Comparison of ENCODE assay signal across 37 cellular contexts in the genomic region with DNA sequence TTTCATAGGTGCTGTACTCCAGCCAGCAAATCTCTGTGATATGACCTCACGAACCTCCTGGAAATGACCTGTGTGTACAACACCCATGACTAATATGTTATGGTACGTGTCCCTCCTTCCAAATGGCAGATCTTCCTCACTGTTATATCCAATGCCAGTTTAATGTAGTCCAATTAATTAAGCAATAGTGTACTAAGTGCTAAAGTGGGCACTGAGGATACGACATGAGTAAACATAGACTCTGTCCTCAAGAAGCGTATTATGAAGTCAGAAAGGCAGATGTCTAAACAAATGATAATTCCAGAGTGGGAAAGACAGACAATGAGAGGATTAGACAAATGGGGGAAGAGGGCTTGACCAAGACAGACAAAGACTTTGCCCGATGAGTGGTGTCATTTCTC. TPM values are rescaled to one million over a fixed set of nuclear protein-coding genes. Genes with fewer than 3 reads are reported as not detected.
A peak's percentile ranks its signal among the peaks of the same experiment; 100 is the strongest.
DNase-seq lines count a peak whose midpoint lies in the region; ATAC-seq, FAIRE-seq and TF ChIP-seq lines count a peak whose summit lies in the region.
"Had no signal": no experiment of that assay in that cellular context is flagged by ENCODE, and none has a peak within 500 bp of the region (broad histone marks: within the 10 kb centered on the region; RNA-seq: fewer than 3 reads in every experiment).

No MANE protein-coding gene starts in this region.

- TF ChIP-seq EP300 in HepG2 (IDR thresholded peaks at IDR 0.05; ENCODE audit: low read depth in 2 of 2, low read length in 2 of 2) (no peak), HepG2 (CRISPR knock-in tag; IDR thresholded peaks at IDR 0.05; ENCODE audit: borderline replicate concordance) (no peak)

- H3K27me3 Mint-ChIP-seq in CD8-positive, alpha-beta T cell (ENCODE audit: low read depth) = no peaks in the 10 kb centered on the region
- H3K27me3 Mint-ChIP-seq: activated naive CD8-positive, alpha-beta T cell treated with anti-CD3 and anti-CD28 coated beads, Interleukin-2, amount 10 ng/mL, durations not matched to agents 7 days and 5 days; naive thymus-derived CD8-positive, alpha-beta T cell; stimulated activated memory B cell treated with anti-CD40 and anti-IgM and Interleukin-4, amounts not matched to agents 10 μg/mL and 1 μg/mL and 100 μg/mL, for 72 hours had no signal

- no peak overlapping the region for H3K4me3 Mint-ChIP-seq in CD8-positive, alpha-beta T cell
- H3K4me3 Mint-ChIP-seq: activated naive CD8-positive, alpha-beta T cell treated with anti-CD3 and anti-CD28 coated beads, Interleukin-2, amount 10 ng/mL, durations not matched to agents 7 days and 5 days; naive thymus-derived CD8-positive, alpha-beta T cell; stimulated activated memory B cell treated with anti-CD40 and anti-IgM and Interleukin-4, amounts not matched to agents 10 μg/mL and 1 μg/mL and 100 μg/mL, for 72 hours had no signal

- no peak for TF ChIP-seq POLR2A in HepG2 (IDR thresholded peaks at IDR 0.05; ENCODE audit: insufficient read depth in 1 of 2, low read depth in 2 of 2, low read length in 2 of 2)

- TF ChIP-seq RAD21 in liver (IDR thresholded peaks at IDR 0.05) = peak in 1 of 2 donors; percentile 8
- TF ChIP-seq RAD21 in HepG2 (CRISPR knock-in tag; IDR thresholded peaks at IDR 0.05) = no peak

- H3K9ac ChIP-seq in liver (ENCODE audit: low read depth in 1 of 2, low read length in 2 of 2) (no peak overlapping the region), HepG2 (ENCODE audit: insufficient read depth, low read depth, low read length) (no peak overlapping the region)
- H3K9ac ChIP-seq: KMS-11 had no signal

- H3K4me1 ChIP-seq in liver (ENCODE audit: control insufficient read depth in 4 of 4, insufficient read depth in 4 of 4, low read length in 3 of 4) (peaks cover 0 to 2% (median 0%) of the 10 kb centered on the region in 4 donors), HepG2 (ENCODE audit: insufficient read depth, low read length) (no peaks in the 10 kb centered on the region)
- peaks cover 4% of the 10 kb centered on the region for H3K4me1 ChIP-seq in CD8-positive, alpha-beta T cell (ENCODE audit: insufficient read depth, low read length)
- H3K4me1 ChIP-seq: ascending aorta, lower lobe of right lung, prostate gland, sigmoid colon, SJCRH30 had no signal

- peaks cover 31% of the 10 kb centered on the region for H3K36me3 Mint-ChIP-seq in CD8-positive, alpha-beta T cell
- H3K36me3 Mint-ChIP-seq: stimulated activated memory B cell treated with anti-CD40 and anti-IgM and Interleukin-4, amounts not matched to agents 10 μg/mL and 1 μg/mL and 100 μg/mL, for 72 hours had no signal

- no peak for ATAC-seq in HepG2
- ATAC-seq in CD8-positive, alpha-beta T cell = no peak
- ATAC-seq: lower lobe of right lung; naive thymus-derived CD8-positive, alpha-beta T cell; stimulated activated memory B cell treated with anti-CD40 and anti-IgM and Interleukin-4, amounts not matched to agents 10 μg/mL and 1 μg/mL and 100 μg/mL, for 72 hours had no signal

- 48% methylated on average over 5 of the region's 5 CpGs for WGBS in liver
- WGBS in HepG2 (ENCODE audit: low lambda C conversion rate) = 22% methylated on average over 5 of the region's 5 CpGs

- TF ChIP-seq CTCF in liver (IDR thresholded peaks at IDR 0.05; ENCODE audit: low read depth, low read length, missing input control) = no peak
- no peak for TF ChIP-seq CTCF in HepG2 (CRISPR knock-in tag; IDR thresholded peaks at IDR 0.05)
- no peak for TF ChIP-seq CTCF in bronchial epithelial cell (IDR thresholded peaks at IDR 0.05; ENCODE audit: insufficient read depth, low read length, severe bottlenecking)
- no peak for TF ChIP-seq CTCF in CD8-positive, alpha-beta T cell (IDR thresholded peaks at IDR 0.05)

- no peaks in the 10 kb centered on the region for H3K9me3 ChIP-seq in liver (ENCODE audit: control insufficient read depth in 4 of 4, low read length in 3 of 4)
- no peaks in the 10 kb centered on the region for H3K9me3 ChIP-seq in HepG2 (ENCODE audit: low read length)
- no peaks in the 10 kb centered on the region for H3K9me3 ChIP-seq in CD8-positive, alpha-beta T cell (ENCODE audit: low read length)
- H3K9me3 ChIP-seq: ascending aorta, lower lobe of right lung, prostate gland, sigmoid colon, SJCRH30 had no signal

- H3K27ac Mint-ChIP-seq in CD8-positive, alpha-beta T cell = no peak overlapping the region
- H3K27ac Mint-ChIP-seq: activated naive CD8-positive, alpha-beta T cell treated with anti-CD3 and anti-CD28 coated beads, Interleukin-2, amount 10 ng/mL, durations not matched to agents 7 days and 5 days; stimulated activated memory B cell treated with anti-CD40 and anti-IgM and Interleukin-4, amounts not matched to agents 10 μg/mL and 1 μg/mL and 100 μg/mL, for 72 hours had no signal

- POLR2A ChIA-PET in HepG2 (lab: Yijun Ruan, JAX) = no interaction called here
- POLR2A ChIA-PET in CD8-positive, alpha-beta T cell (lab: Charles Lee) = interaction anchor here (0.9 kb wide), 1 partner anchor 25 kb away, joined by 3 read pairs; no protein-coding TSS in a partner anchor

- no peak overlapping the region for H2AFZ ChIP-seq in HepG2 (ENCODE audit: low read length)
- H2AFZ ChIP-seq: PC-9 had no signal

- no TSS peak for BruUV-seq in HepG2 (replicated peaks; lab: Mats Ljungman, UMichigan)

- no peak overlapping the region for H3K27ac ChIP-seq in liver (ENCODE audit: low read depth in 1 of 2, low read length in 2 of 2)
- H3K27ac ChIP-seq in HepG2 (ENCODE audit: extremely low read length, insufficient read depth, low read length) = no peak overlapping the region
- no peak overlapping the region for H3K27ac ChIP-seq in CD8-positive, alpha-beta T cell (ENCODE audit: low read depth, low read length)
- H3K27ac ChIP-seq: ascending aorta, coronary artery, epithelial cell of prostate, KMS-11, lower lobe of right lung, PC-9, prostate gland, sigmoid colon, SJCRH30, WERI-Rb-1 had no signal

- intact Hi-C loops in HepG2 (cut with micrococcal nuclease; ENCODE audit: unreplicated experiment) = no loop called here
- intact Hi-C loops in CD8-positive, alpha-beta T cell (cut with DNase I, micrococcal nuclease) = no loop called here

- H4K20me1 ChIP-seq in HepG2 (ENCODE audit: insufficient read depth, low read length) = no peaks in the 10 kb centered on the region

- FAIRE-seq in HepG2 (lab: Jason Lieb, UNC) (no peak), bronchial epithelial cell (lab: Jason Lieb, UNC) (no peak), urothelium cell line (lab: Jason Lieb, UNC) (peak; percentile 35)

- H3K4me2 ChIP-seq in HepG2 (ENCODE audit: low read depth, low read length) = no peak overlapping the region
- H3K4me2 ChIP-seq: KMS-11, PC-9 had no signal

- no peaks in the 10 kb centered on the region for H3K9me3 Mint-ChIP-seq in CD8-positive, alpha-beta T cell
- H3K9me3 Mint-ChIP-seq: naive thymus-derived CD8-positive, alpha-beta T cell; stimulated activated memory B cell treated with anti-CD40 and anti-IgM and Interleukin-4, amounts not matched to agents 10 μg/mL and 1 μg/mL and 100 μg/mL, for 72 hours had no signal

- CTCF ChIA-PET in HepG2 (lab: Yijun Ruan, JAX; ENCODE audit: low intra/inter-chr PET ratio, low total read pairs) = no interaction called here
- CTCF ChIA-PET in CD8-positive, alpha-beta T cell (lab: Charles Lee) = no interaction called here

- H3K4me3 ChIP-seq in liver (ENCODE audit: low read depth in 1 of 3, low read length in 3 of 3) (no peak overlapping the region), HepG2 (replicated peaks in 1 of 3; ENCODE audit: insufficient read depth in 1 of 3, low read depth in 2 of 3, low read length in 3 of 3) (no peak overlapping the region), bronchial epithelial cell (ENCODE audit: low read depth, low read length) (no peak overlapping the region)
- no peak overlapping the region for H3K4me3 ChIP-seq in CD8-positive, alpha-beta T cell (ENCODE audit: low read depth, low read length)
- H3K4me3 ChIP-seq: ascending aorta, coronary artery, lower lobe of right lung, PC-9, prostate gland, sigmoid colon, SJCRH30 had no signal

- in situ Hi-C loops in HepG2 (cut with HindIII; ENCODE audit: extremely low pct_ligation_motif_present, low pct_unique_long_range_greater_than_20kb) = no loop called here

- H3K36me3 ChIP-seq in liver (ENCODE audit: control insufficient read depth in 4 of 4, insufficient read depth in 3 of 4, low read depth in 1 of 4, low read length in 3 of 4) (no peaks in the 10 kb centered on the region), HepG2 (replicated peaks in 1 of 2; ENCODE audit: control insufficient read depth in 1 of 2, insufficient read depth in 2 of 2, low read length in 2 of 2) (no peaks in the 10 kb centered on the region), bronchial epithelial cell (ENCODE audit: control insufficient read depth, insufficient read depth, low read length) (no peaks in the 10 kb centered on the region)
- H3K36me3 ChIP-seq in CD8-positive, alpha-beta T cell (ENCODE audit: insufficient read depth, low read length) = no peaks in the 10 kb centered on the region
- H3K36me3 ChIP-seq: ascending aorta, lower lobe of right lung, prostate gland, sigmoid colon, SJCRH30 had no signal

- no peaks in the 10 kb centered on the region for H3K79me2 ChIP-seq in HepG2 (ENCODE audit: insufficient read depth, low read length)

- H3K27me3 ChIP-seq in liver (ENCODE audit: control insufficient read depth in 4 of 4, insufficient read depth in 4 of 4, low read length in 3 of 4) (no peaks in the 10 kb centered on the region), HepG2 (ENCODE audit: control insufficient read depth in 1 of 2, insufficient read depth in 2 of 2, low read length in 2 of 2) (no peaks in the 10 kb centered on the region), bronchial epithelial cell (ENCODE audit: control insufficient read depth, insufficient read depth, low read length) (no peaks in the 10 kb centered on the region)
- no peaks in the 10 kb centered on the region for H3K27me3 ChIP-seq in CD8-positive, alpha-beta T cell (ENCODE audit: insufficient read depth, low read length)
- H3K27me3 ChIP-seq: ascending aorta, sigmoid colon had no signal

- peaks cover 75% of the 10 kb centered on the region for H3K4me1 Mint-ChIP-seq in CD8-positive, alpha-beta T cell (ENCODE audit: low read depth)

- no peak for DNase-seq in HepG2 (ENCODE audit: low spot score)
- peak; percentile 36 for DNase-seq in NCI-H748 (lab: John Stamatoyannopoulos, UW; ENCODE audit: unreplicated experiment)
- peak; percentile 31 for DNase-seq in bronchial epithelial cell (ENCODE audit: low read depth)
- DNase-seq in urothelium cell line (ENCODE audit: low spot score) = no peak
- DNase-seq in UCSD-AML1 (lab: John Stamatoyannopoulos, UW; ENCODE audit: unreplicated experiment) = no peak
- no peak for DNase-seq in CD8-positive, alpha-beta T cell
- no peak for DNase-seq in activated naive CD4-positive, alpha-beta T cell treated with anti-CD3 and anti-CD28 coated beads, Interleukin-2, amount 50 U/mL, for 16 hours
- DNase-seq: activated CD4-positive, alpha-beta T cell treated with anti-CD3 and anti-CD28 coated beads for 4 hours; activated gamma-delta T cell; activated naive CD8-positive, alpha-beta T cell treated with anti-CD3 and anti-CD28 coated beads, Interleukin-2, amount 10 ng/mL, durations not matched to agents 7 days and 5 days; activated T-cell treated with anti-CD3 and anti-CD28 coated beads, Interleukin-2, amount 50 U/mL, for 1 hour; caudate nucleus; COR-L47; DMS79; effector CD8-positive, alpha-beta T cell; HCEC 1CT; islet precursor cell; lower lobe of right lung; naive thymus-derived CD8-positive, alpha-beta T cell; NCI-H1417 treated with DMSO at 0.1 percent for 48 hours; NCI-H2081 treated with DMSO at 0.1 percent for 48 hours; nucleus accumbens; PC-9; sigmoid colon; SJCRH30; stimulated activated CD4-positive, alpha-beta T cell treated with anti-CD3 and anti-CD28 coated beads, Interleukin-15, amount 100 ng/mL, for 24 hours; SW 1271; T1000; WERI-Rb-1 had no signal

RNA-seq across cellular contexts. Expression of a gene that starts 33.9 kb away (rescaled TPM):
- 1 to 10 TPM; 1.4 to 1.5 TPM for total RNA-seq in liver
- polyA plus RNA-seq in liver = under 1 TPM; 0.25 to 0.44 TPM
- total RNA-seq in HepG2 (2016; rRNA removed; fragmentation: Illumina TruSeq; extraction: Trizol) = not detected in 2 replicates
- not detected in 2 replicates for total RNA-seq in HepG2 (2016; cell fraction: cytosol; rRNA removed; fragmentation: Illumina TruSeq; extraction: Trizol; ENCODE audit: low read depth)
- total RNA-seq in HepG2 (2016; cell fraction: insoluble cytoplasmic fraction; rRNA removed; fragmentation: Illumina TruSeq; extraction: Trizol) = not detected in 2 replicates
- total RNA-seq in HepG2 (2016; cell fraction: membrane; rRNA removed; fragmentation: Illumina TruSeq; extraction: Trizol) = not detected in 2 replicates
- not detected in 2 replicates for total RNA-seq in HepG2 (2016; cell fraction: nucleus; rRNA removed; fragmentation: Illumina TruSeq; extraction: Trizol)
- not detected in 2 replicates for polyA plus RNA-seq in HepG2 (2011; rRNA removed)
- not detected in 2 replicates for polyA plus RNA-seq in HepG2 (2011; cell fraction: cytosol; rRNA removed)
- not detected in 2 replicates for polyA plus RNA-seq in HepG2 (2011; cell fraction: nucleus; rRNA removed)
- not detected in 2 replicates for polyA plus RNA-seq in HepG2 (2012)
- not detected in 2 replicates for polyA plus RNA-seq in HepG2 (2016; cell fraction: cytosol; fragmentation: Illumina TruSeq; extraction: Trizol; ENCODE audit: low read depth)
- polyA plus RNA-seq in HepG2 (2016; cell fraction: insoluble cytoplasmic fraction; fragmentation: Illumina TruSeq; extraction: Trizol; ENCODE audit: low read depth) = not detected in 2 replicates
- not detected in 2 replicates for polyA plus RNA-seq in HepG2 (2016; cell fraction: membrane; fragmentation: Illumina TruSeq; extraction: Trizol; ENCODE audit: low read depth)
- not detected in 2 replicates for polyA plus RNA-seq in HepG2 (2016; cell fraction: nucleus; fragmentation: Illumina TruSeq; extraction: Trizol; ENCODE audit: insufficient read depth, low read depth)
- not detected in 2 replicates for polyA minus RNA-seq in HepG2 (2011; rRNA and poly(A)+ RNA removed; ENCODE audit: low replicate concordance)
- polyA minus RNA-seq in HepG2 (2011; cell fraction: cytosol; rRNA and poly(A)+ RNA removed) = not detected in 2 replicates
- not detected in 2 replicates for polyA minus RNA-seq in HepG2 (2011; cell fraction: nucleus; rRNA and poly(A)+ RNA removed)
- total RNA-seq in bronchial epithelial cell = not detected in 2 replicates
- total RNA-seq in CD8-positive, alpha-beta T cell = 10 to 100 TPM; 32.1 to 34.4 TPM
- polyA plus RNA-seq: BJ had no signal

Comparison
In these comparisons a context has a peak if more than half of its experiments do, and no peak if none do; other contexts are left out.
1. DNase-seq: peak in NCI-H748 (single experiment) and bronchial epithelial cell (single experiment); none in HepG2 (single experiment), urothelium cell line (single experiment), UCSD-AML1 (single experiment), CD8-positive, alpha-beta T cell (0 of 7) and activated naive CD4-positive, alpha-beta T cell treated with anti-CD3 and anti-CD28 coated beads, Interleukin-2, amount 50 U/mL, for 16 hours (single experiment).
2. RNA of a gene that starts 33.9 kb away (total RNA-seq): 32.1 to 34.4 TPM in CD8-positive, alpha-beta T cell; 1.4 to 1.5 TPM in liver, not detected in HepG2 and not detected in bronchial epithelial cell; every median in the first group is over 10 times any median in the second.